ENCODE assay signal across 1 cellular context in the genomic region with DNA sequence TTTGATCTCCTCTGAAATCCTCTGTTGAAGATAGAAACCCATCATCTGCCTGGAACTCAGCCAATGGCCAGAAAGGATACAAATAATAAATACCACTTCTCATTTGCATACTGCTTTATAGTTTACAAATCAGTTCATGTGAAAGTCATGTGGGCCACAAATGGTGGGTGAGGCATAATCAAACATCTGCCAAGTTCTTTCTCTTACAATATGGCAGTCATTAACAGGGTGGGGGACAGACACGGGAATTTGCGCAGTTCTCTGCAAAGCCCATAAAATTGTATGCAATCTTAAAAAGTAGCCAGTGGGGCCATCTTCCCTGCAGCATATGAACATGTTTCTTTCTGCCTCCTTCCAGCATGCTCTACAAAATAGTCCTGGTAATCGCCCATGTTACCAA.
TF ChIP-seq lines count a peak whose summit lies in the region.

No MANE protein-coding gene starts in this region.

TF ChIP-seq in H1, 55 proteins besides CTCF, POLR2A, EP300 and RAD21:
- no peak for TF ChIP-seq RNF2 (IDR thresholded peaks at IDR 0.05; ENCODE audit: borderline replicate concordance, low read depth, low read length, missing control alignments, poor library complexity, severe bottlenecking)
- TF ChIP-seq NANOG (IDR thresholded peaks at IDR 0.05; ENCODE audit: insufficient read depth, low read depth, low read length, poor library complexity, severe bottlenecking) = no peak
- no peak for TF ChIP-seq GABPA (IDR thresholded peaks at IDR 0.05; ENCODE audit: borderline replicate concordance, insufficient read depth, low read length)
TF ChIP-seq in H1: peak in this region for 0.
